ENCODE assay signal across 11 cellular contexts in genomic region chr1:50425376-50426107, GRCh38. TPM values are rescaled to one million over a fixed set of nuclear protein-coding genes. Genes with fewer than 3 reads are reported as not detected.
DNase-seq lines count a peak whose midpoint lies in the region; ATAC-seq and TF ChIP-seq lines count a peak whose summit lies in the region.
"Had no signal": no experiment of that assay in that cellular context is flagged by ENCODE, and none has a peak within 500 bp of the region (broad histone marks: within the 10 kb centered on the region; RNA-seq: fewer than 3 reads in every experiment).

No MANE protein-coding gene starts in this region.

- no peak overlapping the region for H3K27ac Mint-ChIP-seq in activated CD4-positive, alpha-beta memory T cell treated with anti-CD3 and anti-CD28 coated beads for 36 hours

- POLR2A ChIA-PET in activated CD4-positive, alpha-beta memory T cell treated with anti-CD3 and anti-CD28 coated beads for 36 hours (lab: Charles Lee) = no interaction called here

- peaks cover 48% of the 10 kb centered on the region for H3K4me1 Mint-ChIP-seq in activated CD4-positive, alpha-beta memory T cell treated with anti-CD3 and anti-CD28 coated beads for 36 hours (ENCODE audit: low read depth)

- H3K27me3 Mint-ChIP-seq in activated CD4-positive, alpha-beta memory T cell treated with anti-CD3 and anti-CD28 coated beads for 36 hours = peaks cover 82% of the 10 kb centered on the region

- DNase-seq in AG08396 (ENCODE audit: low spot score) (peak; percentile 59), GM13976 (ENCODE audit: low spot score) (peak; percentile 40), iPS-NIHi7 (ENCODE audit: extremely low spot score) (peak; percentile 56), NCI-H2081 treated with DMSO at 0.1 percent for 48 hours (lab: John Stamatoyannopoulos, UW) (no peak), LoVo (ENCODE audit: low spot score) (no peak)
- DNase-seq in activated CD4-positive, alpha-beta memory T cell treated with anti-CD3 and anti-CD28 coated beads for 36 hours = no peak
- DNase-seq: heart left ventricle, T1000 had no signal

- no peaks in the 10 kb centered on the region for H3K9me3 Mint-ChIP-seq in activated CD4-positive, alpha-beta memory T cell treated with anti-CD3 and anti-CD28 coated beads for 36 hours

- TF ChIP-seq CTCF in GM13976 (IDR thresholded peaks at IDR 0.05; ENCODE audit: borderline replicate concordance, control extremely low read depth, extremely low read depth, insufficient read depth, missing control alignments) = no peak

- in situ Hi-C loops in GM13976 (cut with MboI; ENCODE audit: low sequenced_read_pairs, unreplicated experiment) = no loop called here

- CTCF ChIA-PET in activated CD4-positive, alpha-beta memory T cell treated with anti-CD3 and anti-CD28 coated beads for 36 hours (lab: Charles Lee) = interaction anchor here (0.6 kb wide), 1 partner anchor 93 kb away, joined by 3 read pairs; no protein-coding TSS in a partner anchor

- ATAC-seq in HG02938 (IDR thresholded peaks at IDR 0.05; ENCODE audit: unreplicated experiment) = no peak
- ATAC-seq in HG02981 (IDR thresholded peaks at IDR 0.05; ENCODE audit: unreplicated experiment) = no peak
- ATAC-seq: heart left ventricle had no signal

- intact Hi-C loops in activated CD4-positive, alpha-beta memory T cell treated with anti-CD3 and anti-CD28 coated beads for 36 hours (cut with micrococcal nuclease) = loop anchor here (10.0 kb wide), 2 partner anchors 279 to 539 kb away; partner anchors contain the start of gene FAF1

- H3K36me3 Mint-ChIP-seq in activated CD4-positive, alpha-beta memory T cell treated with anti-CD3 and anti-CD28 coated beads for 36 hours = peaks cover 2% of the 10 kb centered on the region

- peak overlapping the region; percentile 12 for H3K4me3 Mint-ChIP-seq in activated CD4-positive, alpha-beta memory T cell treated with anti-CD3 and anti-CD28 coated beads for 36 hours

RNA-seq across cellular contexts. Expression of gene DMRTA2, which starts 2.3 kb away (rescaled TPM):
- total RNA-seq in activated CD4-positive, alpha-beta memory T cell treated with anti-CD3 and anti-CD28 coated beads for 36 hours = not detected
- total RNA-seq: ascending aorta had no signal

Comparison
In these comparisons a context has a peak if more than half of its experiments do, and no peak if none do; other contexts are left out.
1. DNase-seq: peak in AG08396 (single experiment), GM13976 (single experiment) and iPS-NIHi7 (single experiment); none in activated CD4-positive, alpha-beta memory T cell treated with anti-CD3 and anti-CD28 coated beads for 36 hours (single experiment), NCI-H2081 treated with DMSO at 0.1 percent for 48 hours (single experiment) and LoVo (single experiment).